ENCODE assay signal across 1 cellular context in genomic region chr6:617485-618100, GRCh38.
TF ChIP-seq lines count a peak whose summit lies in the region.

No MANE protein-coding gene starts in this region.

TF ChIP-seq in GM23338, 12 proteins besides CTCF, POLR2A, EP300 and RAD21 (continued from another document):
- TF ChIP-seq, protein P1, sequence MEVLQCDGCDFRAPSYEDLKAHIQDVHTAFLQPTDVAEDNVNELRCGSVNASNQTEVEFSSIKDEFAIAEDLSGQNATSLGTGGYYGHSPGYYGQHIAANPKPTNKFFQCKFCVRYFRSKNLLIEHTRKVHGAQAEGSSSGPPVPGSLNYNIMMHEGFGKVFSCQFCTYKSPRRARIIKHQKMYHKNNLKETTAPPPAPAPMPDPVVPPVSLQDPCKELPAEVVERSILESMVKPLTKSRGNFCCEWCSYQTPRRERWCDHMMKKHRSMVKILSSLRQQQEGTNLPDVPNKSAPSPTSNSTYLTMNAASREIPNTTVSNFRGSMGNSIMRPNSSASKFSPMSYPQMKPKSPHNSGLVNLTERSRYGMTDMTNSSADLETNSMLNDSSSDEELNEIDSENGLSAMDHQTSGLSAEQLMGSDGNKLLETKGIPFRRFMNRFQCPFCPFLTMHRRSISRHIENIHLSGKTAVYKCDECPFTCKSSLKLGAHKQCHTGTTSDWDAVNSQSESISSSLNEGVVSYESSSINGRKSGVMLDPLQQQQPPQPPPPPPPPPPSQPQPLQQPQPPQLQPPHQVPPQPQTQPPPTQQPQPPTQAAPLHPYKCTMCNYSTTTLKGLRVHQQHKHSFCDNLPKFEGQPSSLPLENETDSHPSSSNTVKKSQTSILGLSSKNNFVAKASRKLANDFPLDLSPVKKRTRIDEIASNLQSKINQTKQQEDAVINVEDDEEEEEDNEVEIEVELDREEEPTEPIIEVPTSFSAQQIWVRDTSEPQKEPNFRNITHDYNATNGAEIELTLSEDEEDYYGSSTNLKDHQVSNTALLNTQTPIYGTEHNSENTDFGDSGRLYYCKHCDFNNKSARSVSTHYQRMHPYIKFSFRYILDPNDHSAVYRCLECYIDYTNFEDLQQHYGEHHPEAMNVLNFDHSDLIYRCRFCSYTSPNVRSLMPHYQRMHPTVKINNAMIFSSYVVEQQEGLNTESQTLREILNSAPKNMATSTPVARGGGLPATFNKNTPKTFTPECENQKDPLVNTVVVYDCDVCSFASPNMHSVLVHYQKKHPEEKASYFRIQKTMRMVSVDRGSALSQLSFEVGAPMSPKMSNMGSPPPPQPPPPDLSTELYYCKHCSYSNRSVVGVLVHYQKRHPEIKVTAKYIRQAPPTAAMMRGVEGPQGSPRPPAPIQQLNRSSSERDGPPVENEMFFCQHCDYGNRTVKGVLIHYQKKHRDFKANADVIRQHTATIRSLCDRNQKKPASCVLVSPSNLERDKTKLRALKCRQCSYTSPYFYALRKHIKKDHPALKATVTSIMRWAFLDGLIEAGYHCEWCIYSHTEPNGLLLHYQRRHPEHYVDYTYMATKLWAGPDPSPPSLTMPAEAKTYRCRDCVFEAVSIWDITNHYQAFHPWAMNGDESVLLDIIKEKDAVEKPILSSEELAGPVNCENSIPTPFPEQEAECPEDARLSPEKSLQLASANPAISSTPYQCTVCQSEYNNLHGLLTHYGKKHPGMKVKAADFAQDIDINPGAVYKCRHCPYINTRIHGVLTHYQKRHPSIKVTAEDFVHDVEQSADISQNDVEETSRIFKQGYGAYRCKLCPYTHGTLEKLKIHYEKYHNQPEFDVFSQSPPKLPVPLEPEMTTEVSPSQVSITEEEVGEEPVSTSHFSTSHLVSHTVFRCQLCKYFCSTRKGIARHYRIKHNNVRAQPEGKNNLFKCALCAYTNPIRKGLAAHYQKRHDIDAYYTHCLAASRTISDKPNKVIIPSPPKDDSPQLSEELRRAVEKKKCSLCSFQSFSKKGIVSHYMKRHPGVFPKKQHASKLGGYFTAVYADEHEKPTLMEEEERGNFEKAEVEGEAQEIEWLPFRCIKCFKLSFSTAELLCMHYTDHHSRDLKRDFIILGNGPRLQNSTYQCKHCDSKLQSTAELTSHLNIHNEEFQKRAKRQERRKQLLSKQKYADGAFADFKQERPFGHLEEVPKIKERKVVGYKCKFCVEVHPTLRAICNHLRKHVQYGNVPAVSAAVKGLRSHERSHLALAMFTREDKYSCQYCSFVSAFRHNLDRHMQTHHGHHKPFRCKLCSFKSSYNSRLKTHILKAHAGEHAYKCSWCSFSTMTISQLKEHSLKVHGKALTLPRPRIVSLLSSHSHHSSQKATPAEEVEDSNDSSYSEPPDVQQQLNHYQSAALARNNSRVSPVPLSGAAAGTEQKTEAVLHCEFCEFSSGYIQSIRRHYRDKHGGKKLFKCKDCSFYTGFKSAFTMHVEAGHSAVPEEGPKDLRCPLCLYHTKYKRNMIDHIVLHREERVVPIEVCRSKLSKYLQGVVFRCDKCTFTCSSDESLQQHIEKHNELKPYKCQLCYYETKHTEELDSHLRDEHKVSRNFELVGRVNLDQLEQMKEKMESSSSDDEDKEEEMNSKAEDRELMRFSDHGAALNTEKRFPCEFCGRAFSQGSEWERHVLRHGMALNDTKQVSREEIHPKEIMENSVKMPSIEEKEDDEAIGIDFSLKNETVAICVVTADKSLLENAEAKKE (CRISPR knock-in tag; IDR thresholded peaks at IDR 0.05): no peak
- TF ChIP-seq STAT1 (IDR thresholded peaks at IDR 0.05; ENCODE audit: unreplicated experiment) (no peak), NANOG (IDR thresholded peaks at IDR 0.05; ENCODE audit: borderline replicate concordance) (no peak), CREB1 (CRISPR knock-in tag; IDR thresholded peaks at IDR 0.05; ENCODE audit: low read depth) (no peak), EZH2 (IDR thresholded peaks at IDR 0.05; ENCODE audit: low read depth, unreplicated experiment) (no peak)
- TF ChIP-seq, protein P2, sequence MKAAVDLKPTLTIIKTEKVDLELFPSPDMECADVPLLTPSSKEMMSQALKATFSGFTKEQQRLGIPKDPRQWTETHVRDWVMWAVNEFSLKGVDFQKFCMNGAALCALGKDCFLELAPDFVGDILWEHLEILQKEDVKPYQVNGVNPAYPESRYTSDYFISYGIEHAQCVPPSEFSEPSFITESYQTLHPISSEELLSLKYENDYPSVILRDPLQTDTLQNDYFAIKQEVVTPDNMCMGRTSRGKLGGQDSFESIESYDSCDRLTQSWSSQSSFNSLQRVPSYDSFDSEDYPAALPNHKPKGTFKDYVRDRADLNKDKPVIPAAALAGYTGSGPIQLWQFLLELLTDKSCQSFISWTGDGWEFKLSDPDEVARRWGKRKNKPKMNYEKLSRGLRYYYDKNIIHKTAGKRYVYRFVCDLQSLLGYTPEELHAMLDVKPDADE (IDR thresholded peaks at IDR 0.05): no peak
TF ChIP-seq in GM23338: peak in this region for 0.
